1 cellular context compared by ENCODE assay signal in genomic region chr3:73635254-73635653, GRCh38.
TF ChIP-seq lines count a peak whose summit lies in the region.

No MANE protein-coding gene starts in this region.

TF ChIP-seq in IMR-90, 13 proteins besides CTCF, POLR2A, EP300 and RAD21:
- no peak for TF ChIP-seq MAZ (IDR thresholded peaks at IDR 0.05; ENCODE audit: borderline replicate concordance, low read depth, low read length)
- no peak for TF ChIP-seq BHLHE40 (IDR thresholded peaks at IDR 0.05; ENCODE audit: low read depth, low read length)
- TF ChIP-seq RFX5 (IDR thresholded peaks at IDR 0.05; ENCODE audit: low read depth, low read length): no peak
- TF ChIP-seq USF2 (IDR thresholded peaks at IDR 0.05; ENCODE audit: low read depth, low read length): no peak
- no peak for TF ChIP-seq NFE2L2 (IDR thresholded peaks at IDR 0.05; ENCODE audit: low read depth, low read length)
- no peak for TF ChIP-seq CEBPB (IDR thresholded peaks at IDR 0.05; ENCODE audit: low read depth, low read length)
- TF ChIP-seq MXI1 (IDR thresholded peaks at IDR 0.05; ENCODE audit: borderline replicate concordance, low read depth, low read length): no peak
- TF ChIP-seq RCOR1 (IDR thresholded peaks at IDR 0.05; ENCODE audit: insufficient replicate concordance, low read length): no peak
- no peak for TF ChIP-seq SMC3 (IDR thresholded peaks at IDR 0.05; ENCODE audit: low read depth, low read length)
- no peak for TF ChIP-seq CHD1 (IDR thresholded peaks at IDR 0.05; ENCODE audit: low read depth, low read length)
- TF ChIP-seq FOS (IDR thresholded peaks at IDR 0.05; ENCODE audit: low read depth, low read length): no peak
- TF ChIP-seq MAFK (IDR thresholded peaks at IDR 0.05; ENCODE audit: low read depth, low read length): no peak
- no peak for TF ChIP-seq ELK1 (IDR thresholded peaks at IDR 0.05; ENCODE audit: borderline replicate concordance, low read depth, low read length)
